In genomic region chr12:87259405-87259804, GRCh38 we compare ENCODE assay signal across 25 cellular contexts.
"Had no signal": no experiment of that assay in that cellular context is flagged by ENCODE, and none has a peak within 500 bp of the region (broad histone marks: within the 10 kb centered on the region; RNA-seq: fewer than 3 reads in every experiment).

No MANE protein-coding gene starts in this region.

- H3K4me1 ChIP-seq: adrenal gland, esophagus muscularis mucosa, gastrocnemius medialis, right atrium auricular region, spleen, transverse colon had no signal

- ATAC-seq: gastrocnemius medialis; naive thymus-derived CD8-positive, alpha-beta T cell had no signal

- H3K27me3 ChIP-seq: adrenal gland, esophagus muscularis mucosa, gastrocnemius medialis, right atrium auricular region, spleen, transverse colon had no signal

- H3K9me3 ChIP-seq: adrenal gland, esophagus muscularis mucosa, gastrocnemius medialis, right atrium auricular region, spleen, transverse colon had no signal

- H3K27ac ChIP-seq: adrenal gland, esophagus muscularis mucosa, gastrocnemius medialis, right atrium auricular region, spleen, transverse colon, VCaP had no signal

- H3K4me3 ChIP-seq: adrenal gland, esophagus muscularis mucosa, gastrocnemius medialis, right atrium auricular region, spleen, transverse colon had no signal

- FAIRE-seq: keratinocyte, TTC549 had no signal

- H3K36me3 ChIP-seq: adrenal gland, esophagus muscularis mucosa, gastrocnemius medialis, right atrium auricular region, spleen, transverse colon had no signal

- DNase-seq: activated CD4-positive, alpha-beta memory T cell treated with anti-CD3 and anti-CD28 coated beads for 36 hours; activated CD4-positive, alpha-beta T cell treated with anti-CD3 and anti-CD28 coated beads, Interleukin-2, amount 10 ng/mL, durations not matched to agents 24 days and 14 days; activated CD4-positive, CD25-positive, alpha-beta regulatory T cell treated with anti-CD3 and anti-CD28 coated beads, Interleukin-2, amount 50 U/mL, for 72 hours; activated CD8-positive, alpha-beta memory T cell treated with anti-CD3 and anti-CD28 coated beads, Interleukin-2, amount 50 U/mL, for 4 hours; activated effector memory CD4-positive, alpha-beta T cell treated with anti-CD3 and anti-CD28 coated beads, Interleukin-2, amount 50 U/mL, for 16 hours; activated naive CD4-positive, alpha-beta T cell treated with anti-CD3 and anti-CD28 coated beads for 36 hours; activated naive CD8-positive, alpha-beta T cell treated with anti-CD3 and anti-CD28 coated beads for 36 hours; activated T-cell treated with anti-CD3 and anti-CD28 coated beads, Interleukin-2, amount 50 U/mL, for 1 hour; adrenal gland; aorta; endodermal cell; gastrocnemius medialis; glutamatergic neuron; mesenchymal stem cell; naive thymus-derived CD8-positive, alpha-beta T cell; occipital lobe; spleen; stimulated activated naive CD4-positive, alpha-beta T cell; T-helper 9 cell; transverse colon had no signal
